In the genomic region with DNA sequence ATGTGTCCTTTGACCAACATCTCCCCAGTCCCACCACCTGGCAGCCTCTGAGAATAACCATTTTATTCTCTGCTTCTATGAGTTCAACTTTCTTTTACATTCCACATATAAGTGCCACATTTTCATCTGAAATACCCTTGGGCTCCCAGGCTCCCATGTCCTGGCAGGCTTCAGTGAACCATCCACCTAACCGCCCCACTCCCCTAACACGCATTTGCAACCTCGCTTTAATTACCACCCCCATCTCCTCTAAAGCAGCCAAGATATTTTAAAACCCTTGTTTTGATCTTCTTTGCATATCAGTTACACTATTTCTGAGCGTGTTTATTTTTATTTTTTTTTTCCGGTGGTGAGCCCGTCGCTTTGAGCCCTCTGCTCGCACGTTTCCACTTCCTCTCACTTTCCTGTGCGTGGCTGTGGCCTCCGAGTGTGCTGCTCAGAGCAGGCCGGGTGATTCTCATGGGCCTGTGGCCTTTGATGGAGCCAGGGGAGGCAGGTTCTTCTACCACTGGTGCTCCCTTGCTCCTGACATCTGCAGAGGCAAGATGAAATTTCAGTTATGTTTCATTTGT, we compare ENCODE assay signal across 12 cellular contexts.
DNase-seq lines count a peak whose midpoint lies in the region; ATAC-seq, FAIRE-seq and TF ChIP-seq lines count a peak whose summit lies in the region.
"Had no signal": no experiment of that assay in that cellular context is flagged by ENCODE, and none has a peak within 500 bp of the region (broad histone marks: within the 10 kb centered on the region; RNA-seq: fewer than 3 reads in every experiment).

No MANE protein-coding gene starts in this region.

- ATAC-seq in DND-41 (ENCODE audit: insufficient read depth, low read depth), result peak; percentile 96
- ATAC-seq in activated T-helper 17 cell treated with anti-CD3 and anti-CD28 coated beads, Interleukin-2, amount 50 U/mL, for 72 hours (replicated peaks), result peak; percentile 68
- ATAC-seq: right cardiac atrium had no signal

- H3K9ac ChIP-seq in DND-41 (ENCODE audit: low read depth, low read length), result peak overlapping the region; percentile 53
- H3K9ac ChIP-seq in SU-DHL-6 (ENCODE audit: low read length), result peak overlapping the region; percentile 71

- no peaks in the 10 kb centered on the region for H3K9me3 Mint-ChIP-seq in activated T-helper 17 cell treated with anti-CD3 and anti-CD28 coated beads, Interleukin-2, amount 50 U/mL, for 72 hours

- FAIRE-seq in small intestine (lab: Jason Lieb, UNC), result no peak
- FAIRE-seq: islet of Langerhans, urothelium cell line had no signal

- in situ Hi-C loops in HAP-1 (cut with MboI; ENCODE audit: low sequenced_read_pairs), result no loop called here

- H3K4me3 Mint-ChIP-seq in activated T-helper 17 cell treated with anti-CD3 and anti-CD28 coated beads, Interleukin-2, amount 50 U/mL, for 72 hours, result peak overlapping the region; percentile 80

- H3K27ac Mint-ChIP-seq in activated T-helper 17 cell treated with anti-CD3 and anti-CD28 coated beads, Interleukin-2, amount 50 U/mL, for 72 hours, result peak overlapping the region; percentile 87

- H3K36me3 Mint-ChIP-seq in activated T-helper 17 cell treated with anti-CD3 and anti-CD28 coated beads, Interleukin-2, amount 50 U/mL, for 72 hours (ENCODE audit: low read depth), result no peaks in the 10 kb centered on the region

- H4K20me1 ChIP-seq in DND-41 (ENCODE audit: insufficient read depth, low read length), result no peaks in the 10 kb centered on the region
- no peaks in the 10 kb centered on the region for H4K20me1 ChIP-seq in SU-DHL-6 (ENCODE audit: low read depth, low read length)

- H3K27me3 ChIP-seq in DND-41 (ENCODE audit: insufficient read depth, low read length, poor library complexity) (no peaks in the 10 kb centered on the region), SU-DHL-6 (ENCODE audit: low read length) (no peaks in the 10 kb centered on the region), small intestine (ENCODE audit: control insufficient read depth in 2 of 2, insufficient read depth in 2 of 2, low read length in 2 of 2) (no peaks in the 10 kb centered on the region), HAP-1 (ENCODE audit: low read depth) (no peaks in the 10 kb centered on the region)

- no peaks in the 10 kb centered on the region for H3K9me2 ChIP-seq in SU-DHL-6 (replicated peaks; ENCODE audit: insufficient read depth, low read length)

- H3K4me1 ChIP-seq in DND-41 (ENCODE audit: insufficient read depth, low read length) (peaks cover 47% of the 10 kb centered on the region), small intestine (ENCODE audit: control insufficient read depth in 2 of 2, insufficient read depth in 1 of 2, low read depth in 1 of 2, low read length in 1 of 2) (peaks cover 0 to 3% of the 10 kb centered on the region in 2 donors), HAP-1 (no peaks in the 10 kb centered on the region)

- H3K9me3 ChIP-seq in DND-41 (ENCODE audit: insufficient read depth, low read length, severe bottlenecking), result no peaks in the 10 kb centered on the region
- no peaks in the 10 kb centered on the region for H3K9me3 ChIP-seq in SU-DHL-6 (ENCODE audit: insufficient read depth, low read length)
- no peaks in the 10 kb centered on the region for H3K9me3 ChIP-seq in small intestine (ENCODE audit: control insufficient read depth, low read depth)
- H3K9me3 ChIP-seq in HAP-1, result no peaks in the 10 kb centered on the region

- DNase-seq in DND-41 (peak; percentile 89), small intestine (peak; percentile 44), NCI-H1105 (lab: John Stamatoyannopoulos, UW) (no peak), DMS79 treated with DMSO at 0.1 percent for 48 hours (lab: John Stamatoyannopoulos, UW) (no peak), H4 (ENCODE audit: low spot score) (no peak), HAP-1 (ENCODE audit: low spot score in 2 of 2) (no peak)
- DNase-seq: NCI-H2171 had no signal

- WGBS in small intestine, 3 donors, result 72 to 85% (median 73%) methylated on average over 12 of the region's 12 CpGs

- TF ChIP-seq CTCF in DND-41 (IDR thresholded peaks at IDR 0.05; ENCODE audit: borderline replicate concordance, extremely low read depth, low read length, poor library complexity, severe bottlenecking) (peak; percentile 17), SU-DHL-6 (IDR thresholded peaks at IDR 0.05; ENCODE audit: insufficient read depth, low read length, poor library complexity, severe bottlenecking) (no peak)

- H3K79me2 ChIP-seq in DND-41 (ENCODE audit: insufficient read depth, low read length) (no peaks in the 10 kb centered on the region), SU-DHL-6 (ENCODE audit: insufficient read depth, low read length) (peaks cover 10% of the 10 kb centered on the region; the same call in 1 of the 2 replicates)

- H3F3A ChIP-seq in SU-DHL-6 (ENCODE audit: insufficient read depth), result peaks cover 66% of the 10 kb centered on the region

- H3K27me3 Mint-ChIP-seq in activated T-helper 17 cell treated with anti-CD3 and anti-CD28 coated beads, Interleukin-2, amount 50 U/mL, for 72 hours, result no peaks in the 10 kb centered on the region

- H3K4me1 Mint-ChIP-seq in activated T-helper 17 cell treated with anti-CD3 and anti-CD28 coated beads, Interleukin-2, amount 50 U/mL, for 72 hours, result peaks cover 26% of the 10 kb centered on the region

- H3K36me3 ChIP-seq in DND-41 (ENCODE audit: insufficient read depth, low read length) (no peaks in the 10 kb centered on the region), SU-DHL-6 (ENCODE audit: low read length) (0 out of 2 replicates have a peak, but pooled peaks cover 4% of the 10 kb centered on the region), small intestine (ENCODE audit: control insufficient read depth in 2 of 2, insufficient read depth in 2 of 2, low read length in 2 of 2) (no peaks in the 10 kb centered on the region), HAP-1 (replicated peaks) (no peaks in the 10 kb centered on the region)

- peak overlapping the region; percentile 85 for H2AFZ ChIP-seq in DND-41 (ENCODE audit: low read depth, low read length)
- no peak overlapping the region for H2AFZ ChIP-seq in SU-DHL-6 (ENCODE audit: low read depth, low read length, severe bottlenecking)

- H3K27ac ChIP-seq in DND-41 (ENCODE audit: low read length), result peak overlapping the region; percentile 98
- peak overlapping the region; percentile 100 for H3K27ac ChIP-seq in SU-DHL-6 (ENCODE audit: low read depth, low read length)
- H3K27ac ChIP-seq in small intestine (ENCODE audit: low read depth in 1 of 2, low read length in 1 of 2), result peak overlapping the region in 1 of 2 donors; percentile 56

- peak overlapping the region; percentile 60 for H3K4me2 ChIP-seq in DND-41 (ENCODE audit: insufficient read depth, low read length)
- H3K4me2 ChIP-seq in SU-DHL-6 (ENCODE audit: low read depth, low read length, poor library complexity, severe bottlenecking), result peak overlapping the region; percentile 71

- H3K4me3 ChIP-seq in DND-41 (ENCODE audit: low read depth in 1 of 2, low read length in 2 of 2), result peak overlapping the region in 1 of 2 experiments; percentile 34; a peak in 2 of 4 replicates
- peak overlapping the region; percentile 11 for H3K4me3 ChIP-seq in SU-DHL-6 (ENCODE audit: insufficient read depth, low read length, poor library complexity, severe bottlenecking)
- H3K4me3 ChIP-seq in small intestine (ENCODE audit: low read depth in 1 of 2, low read length in 2 of 2), result no peak overlapping the region
- H3K4me3 ChIP-seq in HAP-1, result no peak overlapping the region

Comparison
In these comparisons a context has a peak if more than half of its experiments do, and no peak if none do; other contexts are left out.
1. DNase-seq: peak in DND-41 (single experiment) and small intestine (single experiment); none in NCI-H1105 (single experiment), DMS79 treated with DMSO at 0.1 percent for 48 hours (single experiment), H4 (single experiment) and HAP-1 (0 of 2).